1 cellular context compared by ENCODE assay signal in the genomic region with DNA sequence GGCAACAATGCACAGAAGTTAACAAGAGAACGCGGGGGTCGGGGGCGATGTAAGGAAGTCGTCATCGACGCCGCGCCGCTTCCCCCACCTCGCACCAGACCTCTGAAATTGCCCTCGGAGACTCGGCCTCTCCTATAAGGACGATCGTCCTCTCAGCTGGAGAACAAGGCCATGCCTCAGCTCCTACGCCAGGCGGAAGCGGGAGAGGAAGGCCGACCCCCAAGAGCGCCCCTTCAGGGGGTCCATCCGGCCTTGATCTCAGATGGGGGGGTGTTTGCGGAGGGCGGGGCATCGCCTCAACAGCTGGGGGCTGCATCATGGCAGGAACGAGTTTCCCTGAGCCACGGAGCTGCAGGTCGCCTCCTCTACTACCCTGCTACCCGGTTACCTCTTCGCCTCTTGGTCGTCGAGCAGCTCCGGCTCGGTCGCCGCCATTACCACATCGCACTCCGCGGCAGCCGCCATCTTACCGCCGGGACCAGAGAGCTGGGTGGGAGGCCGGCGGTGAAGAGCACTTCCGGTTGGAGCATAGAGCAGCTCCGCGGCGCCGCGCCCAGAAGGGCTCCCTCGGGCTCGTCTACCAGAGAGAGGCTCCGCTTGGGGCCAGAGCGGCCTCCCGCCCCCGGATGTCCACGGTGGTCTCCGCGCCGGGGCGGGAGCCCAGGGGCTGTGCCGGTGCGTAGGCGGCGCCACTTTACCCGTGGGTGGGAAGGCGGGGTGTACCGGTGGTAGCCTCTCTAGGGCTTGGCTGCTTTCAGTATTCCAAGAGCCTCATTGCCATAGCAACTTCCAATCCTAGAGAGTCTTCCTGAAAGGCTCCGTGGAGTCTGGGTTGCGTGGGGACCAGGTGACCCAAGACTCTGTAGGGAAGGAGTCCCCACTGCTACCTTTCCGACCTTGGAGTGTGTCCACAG.
TF ChIP-seq lines count a peak whose summit lies in the region.

A gene with protein sequence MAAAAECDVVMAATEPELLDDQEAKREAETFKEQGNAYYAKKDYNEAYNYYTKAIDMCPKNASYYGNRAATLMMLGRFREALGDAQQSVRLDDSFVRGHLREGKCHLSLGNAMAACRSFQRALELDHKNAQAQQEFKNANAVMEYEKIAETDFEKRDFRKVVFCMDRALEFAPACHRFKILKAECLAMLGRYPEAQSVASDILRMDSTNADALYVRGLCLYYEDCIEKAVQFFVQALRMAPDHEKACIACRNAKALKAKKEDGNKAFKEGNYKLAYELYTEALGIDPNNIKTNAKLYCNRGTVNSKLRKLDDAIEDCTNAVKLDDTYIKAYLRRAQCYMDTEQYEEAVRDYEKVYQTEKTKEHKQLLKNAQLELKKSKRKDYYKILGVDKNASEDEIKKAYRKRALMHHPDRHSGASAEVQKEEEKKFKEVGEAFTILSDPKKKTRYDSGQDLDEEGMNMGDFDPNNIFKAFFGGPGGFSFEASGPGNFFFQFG (minus strand): TSS at position 488 of the 914 bp plus-strand sequence. CDS start 23 bp downstream, at position 465.

TF ChIP-seq in HepG2, 621 proteins besides CTCF, POLR2A, EP300 and RAD21 (continues in another document):
- TF ChIP-seq, protein P1, sequence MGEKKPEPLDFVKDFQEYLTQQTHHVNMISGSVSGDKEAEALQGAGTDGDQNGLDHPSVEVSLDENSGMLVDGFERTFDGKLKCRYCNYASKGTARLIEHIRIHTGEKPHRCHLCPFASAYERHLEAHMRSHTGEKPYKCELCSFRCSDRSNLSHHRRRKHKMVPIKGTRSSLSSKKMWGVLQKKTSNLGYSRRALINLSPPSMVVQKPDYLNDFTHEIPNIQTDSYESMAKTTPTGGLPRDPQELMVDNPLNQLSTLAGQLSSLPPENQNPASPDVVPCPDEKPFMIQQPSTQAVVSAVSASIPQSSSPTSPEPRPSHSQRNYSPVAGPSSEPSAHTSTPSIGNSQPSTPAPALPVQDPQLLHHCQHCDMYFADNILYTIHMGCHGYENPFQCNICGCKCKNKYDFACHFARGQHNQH (CRISPR knock-in tag; IDR thresholded peaks at IDR 0.05): peak; percentile 93
- TF ChIP-seq ZNF709 (CRISPR knock-in tag; IDR thresholded peaks at IDR 0.05) (peak; percentile 98), HIVEP1 (CRISPR knock-in tag; IDR thresholded peaks at IDR 0.05) (peak; percentile 81), ZBTB20 (CRISPR knock-in tag; IDR thresholded peaks at IDR 0.05; ENCODE audit: borderline replicate concordance, low read depth) (peak; percentile 76; the same call in 1 of the 2 replicates), ZNF180 (CRISPR knock-in tag; IDR thresholded peaks at IDR 0.05; ENCODE audit: borderline replicate concordance, low read depth) (no peak), ZNF614 (CRISPR knock-in tag; IDR thresholded peaks at IDR 0.05; ENCODE audit: borderline replicate concordance) (peak; percentile 86; the same call in 1 of the 2 replicates), ATRX (CRISPR knock-in tag; IDR thresholded peaks at IDR 0.05; ENCODE audit: borderline replicate concordance) (no peak; the same call in 1 of the 2 replicates), ZNF747 (CRISPR knock-in tag; IDR thresholded peaks at IDR 0.05; ENCODE audit: borderline replicate concordance) (peak; percentile 65; the same call in 1 of the 2 replicates), ZNF274 (CRISPR knock-in tag; IDR thresholded peaks at IDR 0.05) (no peak), SP5 (CRISPR knock-in tag; IDR thresholded peaks at IDR 0.05; ENCODE audit: borderline replicate concordance, low read depth) (peak; percentile 75), JARID2 (CRISPR knock-in tag; IDR thresholded peaks at IDR 0.05; ENCODE audit: insufficient replicate concordance) (peak; percentile 84), RFX3 (CRISPR knock-in tag; IDR thresholded peaks at IDR 0.05) (peak; percentile 72), MED8 (CRISPR knock-in tag; IDR thresholded peaks at IDR 0.05; ENCODE audit: insufficient replicate concordance) (peak; percentile 95), ZNF713 (CRISPR knock-in tag; IDR thresholded peaks at IDR 0.05) (peak; percentile 71; the same call in 1 of the 2 replicates), KLF12 (CRISPR knock-in tag; IDR thresholded peaks at IDR 0.05; ENCODE audit: borderline replicate concordance) (peak; percentile 93), TBL1XR1 (IDR thresholded peaks at IDR 0.05; ENCODE audit: borderline replicate concordance, low read length, partially characterized antibody) (no peak), FOXA3 (CRISPR knock-in tag; IDR thresholded peaks at IDR 0.05) (peak; percentile 56; the same call in 1 of the 2 replicates), SCMH1 (CRISPR knock-in tag; IDR thresholded peaks at IDR 0.05; ENCODE audit: borderline replicate concordance) (no peak), ZFX (CRISPR knock-in tag; IDR thresholded peaks at IDR 0.05; ENCODE audit: low read depth) (peak; percentile 93), ZFP36L1 (CRISPR knock-in tag; IDR thresholded peaks at IDR 0.05) (no peak; the same call in 1 of the 2 replicates), SRSF1 (optimal IDR thresholded peaks at IDR 0.05; ENCODE audit: low read depth, low read length) (peak; percentile 86), FOXO1 (CRISPR knock-in tag; IDR thresholded peaks at IDR 0.05) (peak; percentile 29), ZNF343 (CRISPR knock-in tag; IDR thresholded peaks at IDR 0.05) (peak; percentile 98), NR2F1 (CRISPR knock-in tag; IDR thresholded peaks at IDR 0.05) (no peak), IKZF4 (CRISPR knock-in tag; IDR thresholded peaks at IDR 0.05; ENCODE audit: borderline replicate concordance, low read depth, not compliant biosample characterization) (peak; percentile 74), ZNF501 (CRISPR knock-in tag; IDR thresholded peaks at IDR 0.05) (peak; percentile 96), SNAPC2 (CRISPR knock-in tag; IDR thresholded peaks at IDR 0.05) (no peak; the same call in 1 of the 2 replicates), MBNL3 (CRISPR knock-in tag; conservative IDR thresholded peaks at IDR 0.05) (no peak), POLR2AphosphoS2 (IDR thresholded peaks at IDR 0.05; ENCODE audit: low read depth, low read length) (no peak), SOX5 (CRISPR knock-in tag; IDR thresholded peaks at IDR 0.05; ENCODE audit: borderline replicate concordance) (peak; percentile 68), PCBP2 (optimal IDR thresholded peaks at IDR 0.05; ENCODE audit: low read depth, low read length, poor library complexity, severe bottlenecking) (no peak), ZNF354B (CRISPR knock-in tag; IDR thresholded peaks at IDR 0.05) (peak; percentile 97; the same call in 1 of the 2 replicates), CEBPG (CRISPR knock-in tag; IDR thresholded peaks at IDR 0.05) (peak; percentile 48), ZNF34 (CRISPR knock-in tag; IDR thresholded peaks at IDR 0.05; ENCODE audit: borderline replicate concordance) (peak; percentile 99)
- TF ChIP-seq, protein P2, sequence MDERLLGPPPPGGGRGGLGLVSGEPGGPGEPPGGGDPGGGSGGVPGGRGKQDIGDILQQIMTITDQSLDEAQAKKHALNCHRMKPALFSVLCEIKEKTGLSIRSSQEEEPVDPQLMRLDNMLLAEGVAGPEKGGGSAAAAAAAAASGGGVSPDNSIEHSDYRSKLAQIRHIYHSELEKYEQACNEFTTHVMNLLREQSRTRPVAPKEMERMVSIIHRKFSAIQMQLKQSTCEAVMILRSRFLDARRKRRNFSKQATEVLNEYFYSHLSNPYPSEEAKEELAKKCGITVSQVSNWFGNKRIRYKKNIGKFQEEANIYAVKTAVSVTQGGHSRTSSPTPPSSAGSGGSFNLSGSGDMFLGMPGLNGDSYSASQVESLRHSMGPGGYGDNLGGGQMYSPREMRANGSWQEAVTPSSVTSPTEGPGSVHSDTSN (CRISPR knock-in tag; IDR thresholded peaks at IDR 0.05): no peak
- TF ChIP-seq, protein P3, sequence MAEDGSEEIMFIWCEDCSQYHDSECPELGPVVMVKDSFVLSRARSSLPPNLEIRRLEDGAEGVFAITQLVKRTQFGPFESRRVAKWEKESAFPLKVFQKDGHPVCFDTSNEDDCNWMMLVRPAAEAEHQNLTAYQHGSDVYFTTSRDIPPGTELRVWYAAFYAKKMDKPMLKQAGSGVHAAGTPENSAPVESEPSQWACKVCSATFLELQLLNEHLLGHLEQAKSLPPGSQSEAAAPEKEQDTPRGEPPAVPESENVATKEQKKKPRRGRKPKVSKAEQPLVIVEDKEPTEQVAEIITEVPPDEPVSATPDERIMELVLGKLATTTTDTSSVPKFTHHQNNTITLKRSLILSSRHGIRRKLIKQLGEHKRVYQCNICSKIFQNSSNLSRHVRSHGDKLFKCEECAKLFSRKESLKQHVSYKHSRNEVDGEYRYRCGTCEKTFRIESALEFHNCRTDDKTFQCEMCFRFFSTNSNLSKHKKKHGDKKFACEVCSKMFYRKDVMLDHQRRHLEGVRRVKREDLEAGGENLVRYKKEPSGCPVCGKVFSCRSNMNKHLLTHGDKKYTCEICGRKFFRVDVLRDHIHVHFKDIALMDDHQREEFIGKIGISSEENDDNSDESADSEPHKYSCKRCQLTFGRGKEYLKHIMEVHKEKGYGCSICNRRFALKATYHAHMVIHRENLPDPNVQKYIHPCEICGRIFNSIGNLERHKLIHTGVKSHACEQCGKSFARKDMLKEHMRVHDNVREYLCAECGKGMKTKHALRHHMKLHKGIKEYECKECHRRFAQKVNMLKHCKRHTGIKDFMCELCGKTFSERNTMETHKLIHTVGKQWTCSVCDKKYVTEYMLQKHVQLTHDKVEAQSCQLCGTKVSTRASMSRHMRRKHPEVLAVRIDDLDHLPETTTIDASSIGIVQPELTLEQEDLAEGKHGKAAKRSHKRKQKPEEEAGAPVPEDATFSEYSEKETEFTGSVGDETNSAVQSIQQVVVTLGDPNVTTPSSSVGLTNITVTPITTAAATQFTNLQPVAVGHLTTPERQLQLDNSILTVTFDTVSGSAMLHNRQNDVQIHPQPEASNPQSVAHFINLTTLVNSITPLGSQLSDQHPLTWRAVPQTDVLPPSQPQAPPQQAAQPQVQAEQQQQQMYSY (CRISPR knock-in tag; IDR thresholded peaks at IDR 0.05): peak; percentile 12; the same call in 1 of the 2 replicates
- TF ChIP-seq, protein P4, sequence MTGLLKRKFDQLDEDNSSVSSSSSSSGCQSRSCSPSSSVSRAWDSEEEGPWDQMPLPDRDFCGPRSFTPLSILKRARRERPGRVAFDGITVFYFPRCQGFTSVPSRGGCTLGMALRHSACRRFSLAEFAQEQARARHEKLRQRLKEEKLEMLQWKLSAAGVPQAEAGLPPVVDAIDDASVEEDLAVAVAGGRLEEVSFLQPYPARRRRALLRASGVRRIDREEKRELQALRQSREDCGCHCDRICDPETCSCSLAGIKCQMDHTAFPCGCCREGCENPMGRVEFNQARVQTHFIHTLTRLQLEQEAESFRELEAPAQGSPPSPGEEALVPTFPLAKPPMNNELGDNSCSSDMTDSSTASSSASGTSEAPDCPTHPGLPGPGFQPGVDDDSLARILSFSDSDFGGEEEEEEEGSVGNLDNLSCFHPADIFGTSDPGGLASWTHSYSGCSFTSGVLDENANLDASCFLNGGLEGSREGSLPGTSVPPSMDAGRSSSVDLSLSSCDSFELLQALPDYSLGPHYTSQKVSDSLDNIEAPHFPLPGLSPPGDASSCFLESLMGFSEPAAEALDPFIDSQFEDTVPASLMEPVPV (CRISPR knock-in tag; IDR thresholded peaks at IDR 0.05): peak; percentile 94
- TF ChIP-seq, protein P5, sequence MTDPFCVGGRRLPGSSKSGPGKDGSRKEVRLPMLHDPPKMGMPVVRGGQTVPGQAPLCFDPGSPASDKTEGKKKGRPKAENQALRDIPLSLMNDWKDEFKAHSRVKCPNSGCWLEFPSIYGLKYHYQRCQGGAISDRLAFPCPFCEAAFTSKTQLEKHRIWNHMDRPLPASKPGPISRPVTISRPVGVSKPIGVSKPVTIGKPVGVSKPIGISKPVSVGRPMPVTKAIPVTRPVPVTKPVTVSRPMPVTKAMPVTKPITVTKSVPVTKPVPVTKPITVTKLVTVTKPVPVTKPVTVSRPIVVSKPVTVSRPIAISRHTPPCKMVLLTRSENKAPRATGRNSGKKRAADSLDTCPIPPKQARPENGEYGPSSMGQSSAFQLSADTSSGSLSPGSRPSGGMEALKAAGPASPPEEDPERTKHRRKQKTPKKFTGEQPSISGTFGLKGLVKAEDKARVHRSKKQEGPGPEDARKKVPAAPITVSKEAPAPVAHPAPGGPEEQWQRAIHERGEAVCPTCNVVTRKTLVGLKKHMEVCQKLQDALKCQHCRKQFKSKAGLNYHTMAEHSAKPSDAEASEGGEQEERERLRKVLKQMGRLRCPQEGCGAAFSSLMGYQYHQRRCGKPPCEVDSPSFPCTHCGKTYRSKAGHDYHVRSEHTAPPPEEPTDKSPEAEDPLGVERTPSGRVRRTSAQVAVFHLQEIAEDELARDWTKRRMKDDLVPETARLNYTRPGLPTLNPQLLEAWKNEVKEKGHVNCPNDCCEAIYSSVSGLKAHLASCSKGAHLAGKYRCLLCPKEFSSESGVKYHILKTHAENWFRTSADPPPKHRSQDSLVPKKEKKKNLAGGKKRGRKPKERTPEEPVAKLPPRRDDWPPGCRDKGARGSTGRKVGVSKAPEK (CRISPR knock-in tag; IDR thresholded peaks at IDR 0.05; ENCODE audit: borderline replicate concordance): no peak
- TF ChIP-seq, protein P6, sequence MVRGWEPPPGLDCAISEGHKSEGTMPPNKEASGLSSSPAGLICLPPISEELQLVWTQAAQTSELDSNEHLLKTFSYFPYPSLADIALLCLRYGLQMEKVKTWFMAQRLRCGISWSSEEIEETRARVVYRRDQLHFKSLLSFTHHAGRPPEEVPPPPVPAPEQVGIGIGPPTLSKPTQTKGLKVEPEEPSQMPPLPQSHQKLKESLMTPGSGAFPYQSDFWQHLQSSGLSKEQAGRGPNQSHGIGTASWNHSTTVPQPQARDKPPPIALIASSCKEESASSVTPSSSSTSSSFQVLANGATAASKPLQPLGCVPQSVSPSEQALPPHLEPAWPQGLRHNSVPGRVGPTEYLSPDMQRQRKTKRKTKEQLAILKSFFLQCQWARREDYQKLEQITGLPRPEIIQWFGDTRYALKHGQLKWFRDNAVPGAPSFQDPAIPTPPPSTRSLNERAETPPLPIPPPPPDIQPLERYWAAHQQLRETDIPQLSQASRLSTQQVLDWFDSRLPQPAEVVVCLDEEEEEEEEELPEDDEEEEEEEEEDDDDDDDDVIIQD (CRISPR knock-in tag; IDR thresholded peaks at IDR 0.05; ENCODE audit: low read depth): peak; percentile 75; the same call in 1 of the 2 replicates
- TF ChIP-seq, protein P7, sequence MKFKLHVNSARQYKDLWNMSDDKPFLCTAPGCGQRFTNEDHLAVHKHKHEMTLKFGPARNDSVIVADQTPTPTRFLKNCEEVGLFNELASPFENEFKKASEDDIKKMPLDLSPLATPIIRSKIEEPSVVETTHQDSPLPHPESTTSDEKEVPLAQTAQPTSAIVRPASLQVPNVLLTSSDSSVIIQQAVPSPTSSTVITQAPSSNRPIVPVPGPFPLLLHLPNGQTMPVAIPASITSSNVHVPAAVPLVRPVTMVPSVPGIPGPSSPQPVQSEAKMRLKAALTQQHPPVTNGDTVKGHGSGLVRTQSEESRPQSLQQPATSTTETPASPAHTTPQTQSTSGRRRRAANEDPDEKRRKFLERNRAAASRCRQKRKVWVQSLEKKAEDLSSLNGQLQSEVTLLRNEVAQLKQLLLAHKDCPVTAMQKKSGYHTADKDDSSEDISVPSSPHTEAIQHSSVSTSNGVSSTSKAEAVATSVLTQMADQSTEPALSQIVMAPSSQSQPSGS (CRISPR knock-in tag; IDR thresholded peaks at IDR 0.05): peak; percentile 94
